In the genomic region with DNA sequence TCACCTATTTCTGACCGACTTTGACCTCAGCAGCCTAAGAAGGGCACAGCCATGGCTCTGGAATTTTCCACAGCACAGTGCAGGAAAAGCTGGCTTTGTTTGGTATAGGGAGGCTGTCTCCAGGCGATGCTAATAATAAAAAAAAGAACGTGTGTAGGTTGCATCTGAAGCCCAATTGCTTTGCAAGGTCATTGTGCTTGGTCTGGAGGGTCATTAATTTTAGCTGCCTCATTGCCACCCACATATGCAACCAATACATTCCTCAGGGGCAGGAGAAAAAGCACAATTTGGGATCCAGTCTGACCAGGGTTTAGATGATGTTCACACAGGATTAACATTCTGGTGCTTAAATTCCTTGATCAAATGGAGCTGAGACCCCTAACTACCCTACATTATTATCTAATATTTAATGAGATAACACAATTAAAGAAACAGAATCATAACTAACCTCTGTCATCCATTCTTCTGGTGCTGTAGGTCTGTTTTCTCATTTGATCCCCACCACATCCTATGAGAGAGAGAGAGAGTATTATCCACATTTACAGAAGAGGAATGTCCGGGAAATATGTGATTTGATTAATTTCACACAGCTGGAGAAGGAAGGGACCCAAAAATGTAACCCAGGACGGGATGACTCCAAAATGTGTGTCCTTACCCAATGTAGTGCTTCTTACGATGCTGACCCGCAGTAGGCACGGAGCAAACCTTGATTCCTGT, we compare ENCODE assay signal across 31 cellular contexts.
"Had no signal": no experiment of that assay in that cellular context is flagged by ENCODE, and none has a peak within 500 bp of the region (broad histone marks: within the 10 kb centered on the region; RNA-seq: fewer than 3 reads in every experiment).

No MANE protein-coding gene starts in this region.

- H3K27me3 Mint-ChIP-seq: activated CD4-positive, alpha-beta memory T cell treated with anti-CD3 and anti-CD28 coated beads for 36 hours; activated CD4-positive, alpha-beta T cell treated with anti-CD3 and anti-CD28 coated beads, Interleukin-2, amount 10 ng/mL, durations not matched to agents 24 days and 14 days; activated naive CD4-positive, alpha-beta T cell treated with anti-CD3 and anti-CD28 coated beads, Interleukin-2, amount 10 ng/mL, durations not matched to agents 7 days and 5 days; activated T-cell treated with anti-CD3 and anti-CD28 coated beads, Interleukin-2, amount 50 U/mL, for 24 hours; stimulated activated naive CD8-positive, alpha-beta T cell treated with anti-CD3 and anti-CD28 coated beads, Interleukin-15, amount 100 ng/mL, for 72 hours; T-helper 17 cell had no signal

- ATAC-seq: esophagus mucosa; foreskin keratinocyte; heart left ventricle; naive thymus-derived CD4-positive, alpha-beta T cell; sciatic nerve; stimulated activated memory B cell treated with anti-CD40 and anti-IgM and Interleukin-4, amounts not matched to agents 10 μg/mL and 1 μg/mL and 100 μg/mL, for 72 hours; stimulated activated naive CD8-positive, alpha-beta T cell treated with anti-CD3 and anti-CD28 coated beads, Interleukin-15, amount 100 ng/mL, for 72 hours; T-helper 17 cell had no signal

- H3K27me3 ChIP-seq: ascending aorta, brain microvascular endothelial cell, foreskin keratinocyte, upper lobe of left lung, vagina had no signal

- H3K36me3 ChIP-seq: ascending aorta, brain microvascular endothelial cell, heart left ventricle, left ventricle myocardium inferior, upper lobe of left lung, vagina had no signal

- DNase-seq: activated CD4-positive, alpha-beta memory T cell treated with anti-CD3 and anti-CD28 coated beads for 36 hours; activated CD4-positive, alpha-beta T cell treated with anti-CD3 and anti-CD28 coated beads, Interleukin-2, amount 10 ng/mL, durations not matched to agents 24 days and 14 days; activated CD4-positive, CD25-positive, alpha-beta regulatory T cell treated with anti-CD3 and anti-CD28 coated beads, Interleukin-2, amount 50 U/mL, for 72 hours; activated CD8-positive, alpha-beta memory T cell treated with anti-CD3 and anti-CD28 coated beads, Interleukin-2, amount 50 U/mL, for 4 hours; activated gamma-delta T cell; activated naive CD4-positive, alpha-beta T cell treated with anti-CD3 and anti-CD28 coated beads, Interleukin-2, amount 10 ng/mL, durations not matched to agents 7 days and 5 days; activated naive CD8-positive, alpha-beta T cell treated with anti-CD3 and anti-CD28 coated beads, Interleukin-2, amount 10 ng/mL, durations not matched to agents 7 days and 5 days; activated T-cell treated with anti-CD3 and anti-CD28 coated beads, Interleukin-2, amount 50 U/mL, for 24 hours; brain microvascular endothelial cell; dorsolateral prefrontal cortex; foreskin keratinocyte; heart left ventricle; hypothalamus; left ventricle myocardium inferior; naive thymus-derived CD4-positive, alpha-beta T cell; small intestine; stimulated activated CD4-positive, alpha-beta T cell treated with anti-CD3 and anti-CD28 coated beads, Interleukin-4, amount 100 ng/mL, for 4 hours; stimulated activated CD8-positive, alpha-beta memory T cell treated with anti-CD3 and anti-CD28 coated beads, Interleukin-4, amount 100 ng/mL, for 48 hours; stimulated activated naive CD8-positive, alpha-beta T cell treated with anti-CD3 and anti-CD28 coated beads, Interleukin-15, amount 100 ng/mL, for 72 hours; substantia nigra; T-helper 17 cell; T1000; upper lobe of left lung had no signal

- H3K4me3 Mint-ChIP-seq: activated CD4-positive, alpha-beta memory T cell treated with anti-CD3 and anti-CD28 coated beads for 36 hours; activated CD4-positive, alpha-beta T cell treated with anti-CD3 and anti-CD28 coated beads, Interleukin-2, amount 10 ng/mL, durations not matched to agents 24 days and 14 days; activated naive CD4-positive, alpha-beta T cell treated with anti-CD3 and anti-CD28 coated beads, Interleukin-2, amount 10 ng/mL, durations not matched to agents 7 days and 5 days; activated naive CD8-positive, alpha-beta T cell treated with anti-CD3 and anti-CD28 coated beads, Interleukin-2, amount 10 ng/mL, durations not matched to agents 7 days and 5 days; activated T-cell treated with anti-CD3 and anti-CD28 coated beads, Interleukin-2, amount 50 U/mL, for 24 hours; naive thymus-derived CD4-positive, alpha-beta T cell; neural crest cell; stimulated activated memory B cell treated with anti-CD40 and anti-IgM and Interleukin-4, amounts not matched to agents 10 μg/mL and 1 μg/mL and 100 μg/mL, for 72 hours; stimulated activated naive CD8-positive, alpha-beta T cell treated with anti-CD3 and anti-CD28 coated beads, Interleukin-15, amount 100 ng/mL, for 72 hours; T-helper 17 cell had no signal

- H3K4me1 Mint-ChIP-seq: activated naive CD4-positive, alpha-beta T cell treated with anti-CD3 and anti-CD28 coated beads, Interleukin-2, amount 10 ng/mL, durations not matched to agents 7 days and 5 days; stimulated activated memory B cell treated with anti-CD40 and anti-IgM and Interleukin-4, amounts not matched to agents 10 μg/mL and 1 μg/mL and 100 μg/mL, for 72 hours; stimulated activated naive CD8-positive, alpha-beta T cell treated with anti-CD3 and anti-CD28 coated beads, Interleukin-15, amount 100 ng/mL, for 72 hours; T-helper 17 cell had no signal

- H3K4me3 ChIP-seq: ascending aorta, coronary artery, dorsolateral prefrontal cortex, heart left ventricle, left ventricle myocardium inferior, lung, upper lobe of left lung, vagina had no signal

- H3K4me1 ChIP-seq: left ventricle myocardium inferior, upper lobe of left lung had no signal

- H3K27ac ChIP-seq: ascending aorta, brain microvascular endothelial cell, coronary artery, dorsolateral prefrontal cortex, foreskin keratinocyte, heart left ventricle, left ventricle myocardium inferior, upper lobe of left lung, vagina had no signal

- H3K36me3 Mint-ChIP-seq: activated CD4-positive, alpha-beta memory T cell treated with anti-CD3 and anti-CD28 coated beads for 36 hours; activated naive CD4-positive, alpha-beta T cell treated with anti-CD3 and anti-CD28 coated beads, Interleukin-2, amount 10 ng/mL, durations not matched to agents 7 days and 5 days; activated naive CD8-positive, alpha-beta T cell treated with anti-CD3 and anti-CD28 coated beads, Interleukin-2, amount 10 ng/mL, durations not matched to agents 7 days and 5 days; naive thymus-derived CD4-positive, alpha-beta T cell; stimulated activated memory B cell treated with anti-CD40 and anti-IgM and Interleukin-4, amounts not matched to agents 10 μg/mL and 1 μg/mL and 100 μg/mL, for 72 hours had no signal

- H3K27ac Mint-ChIP-seq: activated CD4-positive, alpha-beta memory T cell treated with anti-CD3 and anti-CD28 coated beads for 36 hours; activated CD4-positive, alpha-beta T cell treated with anti-CD3 and anti-CD28 coated beads, Interleukin-2, amount 10 ng/mL, durations not matched to agents 24 days and 14 days; activated naive CD4-positive, alpha-beta T cell treated with anti-CD3 and anti-CD28 coated beads, Interleukin-2, amount 10 ng/mL, durations not matched to agents 7 days and 5 days; activated naive CD8-positive, alpha-beta T cell treated with anti-CD3 and anti-CD28 coated beads, Interleukin-2, amount 10 ng/mL, durations not matched to agents 7 days and 5 days; activated T-cell treated with anti-CD3 and anti-CD28 coated beads, Interleukin-2, amount 50 U/mL, for 24 hours; naive thymus-derived CD4-positive, alpha-beta T cell; stimulated activated memory B cell treated with anti-CD40 and anti-IgM and Interleukin-4, amounts not matched to agents 10 μg/mL and 1 μg/mL and 100 μg/mL, for 72 hours; stimulated activated naive CD8-positive, alpha-beta T cell treated with anti-CD3 and anti-CD28 coated beads, Interleukin-15, amount 100 ng/mL, for 72 hours; T-helper 17 cell had no signal

- H3K9me3 Mint-ChIP-seq: activated CD4-positive, alpha-beta memory T cell treated with anti-CD3 and anti-CD28 coated beads for 36 hours; activated CD4-positive, alpha-beta T cell treated with anti-CD3 and anti-CD28 coated beads, Interleukin-2, amount 10 ng/mL, durations not matched to agents 24 days and 14 days; activated naive CD4-positive, alpha-beta T cell treated with anti-CD3 and anti-CD28 coated beads, Interleukin-2, amount 10 ng/mL, durations not matched to agents 7 days and 5 days; activated T-cell treated with anti-CD3 and anti-CD28 coated beads, Interleukin-2, amount 50 U/mL, for 24 hours; neural crest cell; stimulated activated naive CD8-positive, alpha-beta T cell treated with anti-CD3 and anti-CD28 coated beads, Interleukin-15, amount 100 ng/mL, for 72 hours had no signal

- H3K9me3 ChIP-seq: ascending aorta, heart left ventricle, left ventricle myocardium inferior, upper lobe of left lung, vagina had no signal
